Comparison of ENCODE assay signal across 4 cellular contexts in the genomic region with DNA sequence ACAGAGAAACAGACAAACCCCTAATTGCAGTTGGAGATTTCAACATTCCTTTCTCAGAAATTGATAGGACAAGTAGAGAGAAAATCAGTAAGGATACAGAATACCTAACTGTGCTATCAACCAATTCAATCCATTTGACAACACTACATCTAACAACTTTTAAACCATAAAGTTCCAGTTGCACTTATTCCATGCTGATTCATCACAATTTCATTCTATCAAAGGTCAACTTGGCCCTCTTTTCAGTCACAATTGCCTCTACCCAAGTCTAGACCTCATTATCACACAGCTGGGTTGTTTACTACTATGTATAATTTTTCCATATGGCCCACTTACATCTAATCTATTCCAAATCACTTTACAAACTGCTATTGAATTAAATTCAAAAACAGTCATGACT.
TF ChIP-seq lines count a peak whose summit lies in the region.

No MANE protein-coding gene starts in this region.

TF ChIP-seq in SK-N-SH, 30 proteins besides CTCF, POLR2A, EP300 and RAD21 (continued from another document):
- TF ChIP-seq, protein P1, sequence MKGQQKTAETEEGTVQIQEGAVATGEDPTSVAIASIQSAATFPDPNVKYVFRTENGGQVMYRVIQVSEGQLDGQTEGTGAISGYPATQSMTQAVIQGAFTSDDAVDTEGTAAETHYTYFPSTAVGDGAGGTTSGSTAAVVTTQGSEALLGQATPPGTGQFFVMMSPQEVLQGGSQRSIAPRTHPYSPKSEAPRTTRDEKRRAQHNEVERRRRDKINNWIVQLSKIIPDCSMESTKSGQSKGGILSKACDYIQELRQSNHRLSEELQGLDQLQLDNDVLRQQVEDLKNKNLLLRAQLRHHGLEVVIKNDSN (IDR thresholded peaks at IDR 0.05; ENCODE audit: borderline replicate concordance, low read depth): no peak
- TF ChIP-seq, protein P2, sequence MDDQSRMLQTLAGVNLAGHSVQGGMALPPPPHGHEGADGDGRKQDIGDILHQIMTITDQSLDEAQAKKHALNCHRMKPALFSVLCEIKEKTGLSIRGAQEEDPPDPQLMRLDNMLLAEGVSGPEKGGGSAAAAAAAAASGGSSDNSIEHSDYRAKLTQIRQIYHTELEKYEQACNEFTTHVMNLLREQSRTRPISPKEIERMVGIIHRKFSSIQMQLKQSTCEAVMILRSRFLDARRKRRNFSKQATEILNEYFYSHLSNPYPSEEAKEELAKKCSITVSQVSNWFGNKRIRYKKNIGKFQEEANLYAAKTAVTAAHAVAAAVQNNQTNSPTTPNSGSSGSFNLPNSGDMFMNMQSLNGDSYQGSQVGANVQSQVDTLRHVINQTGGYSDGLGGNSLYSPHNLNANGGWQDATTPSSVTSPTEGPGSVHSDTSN (IDR thresholded peaks at IDR 0.05): no peak
- no peak for TF ChIP-seq NFIC (IDR thresholded peaks at IDR 0.05; ENCODE audit: borderline replicate concordance)
- no peak for TF ChIP-seq FOXM1 (IDR thresholded peaks at IDR 0.05; ENCODE audit: low read depth)
- no peak for TF ChIP-seq RCOR1 (IDR thresholded peaks at IDR 0.05; ENCODE audit: low read length)
- no peak for TF ChIP-seq FOSL2 (IDR thresholded peaks at IDR 0.05; ENCODE audit: borderline replicate concordance, low read depth)
- no peak for TF ChIP-seq TCF12 (IDR thresholded peaks at IDR 0.05)
- TF ChIP-seq NRF1 (IDR thresholded peaks at IDR 0.05; ENCODE audit: low read depth, low read length): no peak
- no peak for TF ChIP-seq RFX5 (IDR thresholded peaks at IDR 0.05; ENCODE audit: low read length)
- TF ChIP-seq MEF2A (IDR thresholded peaks at IDR 0.05; ENCODE audit: borderline replicate concordance, low read depth): no peak
- TF ChIP-seq, protein P3, sequence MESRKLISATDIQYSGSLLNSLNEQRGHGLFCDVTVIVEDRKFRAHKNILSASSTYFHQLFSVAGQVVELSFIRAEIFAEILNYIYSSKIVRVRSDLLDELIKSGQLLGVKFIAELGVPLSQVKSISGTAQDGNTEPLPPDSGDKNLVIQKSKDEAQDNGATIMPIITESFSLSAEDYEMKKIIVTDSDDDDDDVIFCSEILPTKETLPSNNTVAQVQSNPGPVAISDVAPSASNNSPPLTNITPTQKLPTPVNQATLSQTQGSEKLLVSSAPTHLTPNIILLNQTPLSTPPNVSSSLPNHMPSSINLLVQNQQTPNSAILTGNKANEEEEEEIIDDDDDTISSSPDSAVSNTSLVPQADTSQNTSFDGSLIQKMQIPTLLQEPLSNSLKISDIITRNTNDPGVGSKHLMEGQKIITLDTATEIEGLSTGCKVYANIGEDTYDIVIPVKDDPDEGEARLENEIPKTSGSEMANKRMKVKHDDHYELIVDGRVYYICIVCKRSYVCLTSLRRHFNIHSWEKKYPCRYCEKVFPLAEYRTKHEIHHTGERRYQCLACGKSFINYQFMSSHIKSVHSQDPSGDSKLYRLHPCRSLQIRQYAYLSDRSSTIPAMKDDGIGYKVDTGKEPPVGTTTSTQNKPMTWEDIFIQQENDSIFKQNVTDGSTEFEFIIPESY (IDR thresholded peaks at IDR 0.05; ENCODE audit: borderline replicate concordance, low read depth): no peak
- no peak for TF ChIP-seq TEAD4 (IDR thresholded peaks at IDR 0.05; ENCODE audit: borderline replicate concordance, insufficient read depth)
- no peak for TF ChIP-seq TAF1 (IDR thresholded peaks at IDR 0.05; ENCODE audit: borderline replicate concordance, low read depth, low read length)

TF ChIP-seq in SK-N-SH treated with all-trans-retinoic acid at 6 μM for 48 hours, 23 proteins besides CTCF, POLR2A, EP300 and RAD21 (continued from another document):
- TF ChIP-seq, protein P4, sequence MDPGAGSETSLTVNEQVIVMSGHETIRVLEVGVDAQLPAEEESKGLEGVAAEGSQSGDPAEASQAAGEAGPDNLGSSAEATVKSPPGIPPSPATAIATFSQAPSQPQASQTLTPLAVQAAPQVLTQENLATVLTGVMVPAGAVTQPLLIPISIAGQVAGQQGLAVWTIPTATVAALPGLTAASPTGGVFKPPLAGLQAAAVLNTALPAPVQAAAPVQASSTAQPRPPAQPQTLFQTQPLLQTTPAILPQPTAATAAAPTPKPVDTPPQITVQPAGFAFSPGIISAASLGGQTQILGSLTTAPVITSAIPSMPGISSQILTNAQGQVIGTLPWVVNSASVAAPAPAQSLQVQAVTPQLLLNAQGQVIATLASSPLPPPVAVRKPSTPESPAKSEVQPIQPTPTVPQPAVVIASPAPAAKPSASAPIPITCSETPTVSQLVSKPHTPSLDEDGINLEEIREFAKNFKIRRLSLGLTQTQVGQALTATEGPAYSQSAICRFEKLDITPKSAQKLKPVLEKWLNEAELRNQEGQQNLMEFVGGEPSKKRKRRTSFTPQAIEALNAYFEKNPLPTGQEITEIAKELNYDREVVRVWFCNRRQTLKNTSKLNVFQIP (CRISPR knock-in tag; IDR thresholded peaks at IDR 0.05; ENCODE audit: borderline replicate concordance, low read depth): no peak
- no peak for TF ChIP-seq ISL1 (CRISPR knock-in tag; IDR thresholded peaks at IDR 0.05)
- TF ChIP-seq ZNF70 (CRISPR knock-in tag; IDR thresholded peaks at IDR 0.05): no peak
- TF ChIP-seq SNAI2 (CRISPR knock-in tag; IDR thresholded peaks at IDR 0.05): no peak
- no peak for TF ChIP-seq ARNTL (CRISPR knock-in tag; IDR thresholded peaks at IDR 0.05; ENCODE audit: borderline replicate concordance, low read depth)
- TF ChIP-seq BACH2 (CRISPR knock-in tag; IDR thresholded peaks at IDR 0.05; ENCODE audit: borderline replicate concordance): no peak
- TF ChIP-seq ZC3H10 (CRISPR knock-in tag; IDR thresholded peaks at IDR 0.05): no peak
- TF ChIP-seq CSDC2 (CRISPR knock-in tag; IDR thresholded peaks at IDR 0.05): no peak
- TF ChIP-seq GLIS3 (CRISPR knock-in tag; IDR thresholded peaks at IDR 0.05): no peak

TF ChIP-seq in A549, 52 proteins besides CTCF, POLR2A, EP300 and RAD21 (continued from another document):
- TF ChIP-seq, protein P2 (IDR thresholded peaks at IDR 0.05): no peak

TF ChIP-seq in K562, 482 proteins besides CTCF, POLR2A, EP300 and RAD21 (continued from another document):
- TF ChIP-seq RBM15 (IDR thresholded peaks at IDR 0.05; ENCODE audit: insufficient read depth, low read length): no peak
- TF ChIP-seq MAFK (IDR thresholded peaks at IDR 0.05; ENCODE audit: low read length): peak; percentile 38; the same call in 1 of the 2 replicates
- TF ChIP-seq, protein P5, sequence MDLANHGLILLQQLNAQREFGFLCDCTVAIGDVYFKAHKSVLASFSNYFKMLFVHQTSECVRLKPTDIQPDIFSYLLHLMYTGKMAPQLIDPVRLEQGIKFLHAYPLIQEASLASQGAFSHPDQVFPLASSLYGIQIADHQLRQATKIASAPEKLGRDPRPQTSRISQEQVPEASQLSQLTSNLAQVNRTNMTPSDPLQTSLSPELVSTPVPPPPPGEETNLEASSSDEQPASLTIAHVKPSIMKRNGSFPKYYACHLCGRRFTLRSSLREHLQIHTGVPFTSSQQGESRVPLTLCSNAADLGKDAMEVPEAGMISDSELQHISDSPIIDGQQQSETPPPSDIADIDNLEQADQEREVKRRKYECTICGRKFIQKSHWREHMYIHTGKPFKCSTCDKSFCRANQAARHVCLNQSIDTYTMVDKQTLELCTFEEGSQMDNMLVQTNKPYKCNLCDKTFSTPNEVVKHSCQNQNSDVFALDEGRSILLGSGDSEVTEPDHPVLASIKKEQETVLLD (IDR thresholded peaks at IDR 0.05): no peak
- TF ChIP-seq, protein P6, sequence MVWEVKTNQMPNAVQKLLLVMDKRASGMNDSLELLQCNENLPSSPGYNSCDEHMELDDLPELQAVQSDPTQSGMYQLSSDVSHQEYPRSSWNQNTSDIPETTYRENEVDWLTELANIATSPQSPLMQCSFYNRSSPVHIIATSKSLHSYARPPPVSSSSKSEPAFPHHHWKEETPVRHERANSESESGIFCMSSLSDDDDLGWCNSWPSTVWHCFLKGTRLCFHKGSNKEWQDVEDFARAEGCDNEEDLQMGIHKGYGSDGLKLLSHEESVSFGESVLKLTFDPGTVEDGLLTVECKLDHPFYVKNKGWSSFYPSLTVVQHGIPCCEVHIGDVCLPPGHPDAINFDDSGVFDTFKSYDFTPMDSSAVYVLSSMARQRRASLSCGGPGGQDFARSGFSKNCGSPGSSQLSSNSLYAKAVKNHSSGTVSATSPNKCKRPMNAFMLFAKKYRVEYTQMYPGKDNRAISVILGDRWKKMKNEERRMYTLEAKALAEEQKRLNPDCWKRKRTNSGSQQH (CRISPR knock-in tag; IDR thresholded peaks at IDR 0.05): no peak
- TF ChIP-seq CSDE1 (IDR thresholded peaks at IDR 0.05): no peak
- no peak for TF ChIP-seq MXI1 (IDR thresholded peaks at IDR 0.05; ENCODE audit: low read depth, low read length)
- TF ChIP-seq MAFG (tag; conservative IDR thresholded peaks at IDR 0.05): peak; percentile 77
- no peak for TF ChIP-seq SMARCC2 (IDR thresholded peaks at IDR 0.05; ENCODE audit: low read depth)
- TF ChIP-seq, protein P7, sequence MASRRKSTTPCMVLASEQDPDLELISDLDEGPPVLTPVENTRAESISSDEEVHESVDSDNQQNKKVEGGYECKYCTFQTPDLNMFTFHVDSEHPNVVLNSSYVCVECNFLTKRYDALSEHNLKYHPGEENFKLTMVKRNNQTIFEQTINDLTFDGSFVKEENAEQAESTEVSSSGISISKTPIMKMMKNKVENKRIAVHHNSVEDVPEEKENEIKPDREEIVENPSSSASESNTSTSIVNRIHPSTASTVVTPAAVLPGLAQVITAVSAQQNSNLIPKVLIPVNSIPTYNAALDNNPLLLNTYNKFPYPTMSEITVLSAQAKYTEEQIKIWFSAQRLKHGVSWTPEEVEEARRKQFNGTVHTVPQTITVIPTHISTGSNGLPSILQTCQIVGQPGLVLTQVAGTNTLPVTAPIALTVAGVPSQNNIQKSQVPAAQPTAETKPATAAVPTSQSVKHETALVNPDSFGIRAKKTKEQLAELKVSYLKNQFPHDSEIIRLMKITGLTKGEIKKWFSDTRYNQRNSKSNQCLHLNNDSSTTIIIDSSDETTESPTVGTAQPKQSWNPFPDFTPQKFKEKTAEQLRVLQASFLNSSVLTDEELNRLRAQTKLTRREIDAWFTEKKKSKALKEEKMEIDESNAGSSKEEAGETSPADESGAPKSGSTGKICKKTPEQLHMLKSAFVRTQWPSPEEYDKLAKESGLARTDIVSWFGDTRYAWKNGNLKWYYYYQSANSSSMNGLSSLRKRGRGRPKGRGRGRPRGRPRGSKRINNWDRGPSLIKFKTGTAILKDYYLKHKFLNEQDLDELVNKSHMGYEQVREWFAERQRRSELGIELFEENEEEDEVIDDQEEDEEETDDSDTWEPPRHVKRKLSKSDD (conservative IDR thresholded peaks at IDR 0.05; ENCODE audit: low read length): no peak
- TF ChIP-seq, protein P8, sequence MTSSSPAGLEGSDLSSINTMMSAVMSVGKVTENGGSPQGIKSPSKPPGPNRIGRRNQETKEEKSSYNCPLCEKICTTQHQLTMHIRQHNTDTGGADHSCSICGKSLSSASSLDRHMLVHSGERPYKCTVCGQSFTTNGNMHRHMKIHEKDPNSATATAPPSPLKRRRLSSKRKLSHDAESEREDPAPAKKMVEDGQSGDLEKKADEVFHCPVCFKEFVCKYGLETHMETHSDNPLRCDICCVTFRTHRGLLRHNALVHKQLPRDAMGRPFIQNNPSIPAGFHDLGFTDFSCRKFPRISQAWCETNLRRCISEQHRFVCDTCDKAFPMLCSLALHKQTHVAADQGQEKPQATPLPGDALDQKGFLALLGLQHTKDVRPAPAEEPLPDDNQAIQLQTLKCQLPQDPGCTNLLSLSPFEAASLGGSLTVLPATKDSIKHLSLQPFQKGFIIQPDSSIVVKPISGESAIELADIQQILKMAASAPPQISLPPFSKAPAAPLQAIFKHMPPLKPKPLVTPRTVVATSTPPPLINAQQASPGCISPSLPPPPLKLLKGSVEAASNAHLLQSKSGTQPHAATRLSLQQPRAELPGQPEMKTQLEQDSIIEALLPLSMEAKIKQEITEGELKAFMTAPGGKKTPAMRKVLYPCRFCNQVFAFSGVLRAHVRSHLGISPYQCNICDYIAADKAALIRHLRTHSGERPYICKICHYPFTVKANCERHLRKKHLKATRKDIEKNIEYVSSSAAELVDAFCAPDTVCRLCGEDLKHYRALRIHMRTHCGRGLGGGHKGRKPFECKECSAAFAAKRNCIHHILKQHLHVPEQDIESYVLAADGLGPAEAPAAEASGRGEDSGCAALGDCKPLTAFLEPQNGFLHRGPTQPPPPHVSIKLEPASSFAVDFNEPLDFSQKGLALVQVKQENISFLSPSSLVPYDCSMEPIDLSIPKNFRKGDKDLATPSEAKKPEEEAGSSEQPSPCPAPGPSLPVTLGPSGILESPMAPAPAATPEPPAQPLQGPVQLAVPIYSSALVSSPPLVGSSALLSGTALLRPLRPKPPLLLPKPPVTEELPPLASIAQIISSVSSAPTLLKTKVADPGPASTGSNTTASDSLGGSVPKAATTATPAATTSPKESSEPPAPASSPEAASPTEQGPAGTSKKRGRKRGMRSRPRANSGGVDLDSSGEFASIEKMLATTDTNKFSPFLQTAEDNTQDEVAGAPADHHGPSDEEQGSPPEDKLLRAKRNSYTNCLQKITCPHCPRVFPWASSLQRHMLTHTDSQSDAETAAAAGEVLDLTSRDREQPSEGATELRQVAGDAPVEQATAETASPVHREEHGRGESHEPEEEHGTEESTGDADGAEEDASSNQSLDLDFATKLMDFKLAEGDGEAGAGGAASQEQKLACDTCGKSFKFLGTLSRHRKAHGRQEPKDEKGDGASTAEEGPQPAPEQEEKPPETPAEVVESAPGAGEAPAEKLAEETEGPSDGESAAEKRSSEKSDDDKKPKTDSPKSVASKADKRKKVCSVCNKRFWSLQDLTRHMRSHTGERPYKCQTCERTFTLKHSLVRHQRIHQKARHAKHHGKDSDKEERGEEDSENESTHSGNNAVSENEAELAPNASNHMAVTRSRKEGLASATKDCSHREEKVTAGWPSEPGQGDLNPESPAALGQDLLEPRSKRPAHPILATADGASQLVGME (CRISPR knock-in tag; IDR thresholded peaks at IDR 0.05): no peak
- TF ChIP-seq ZNF316 (IDR thresholded peaks at IDR 0.05): peak; percentile 85
- no peak for TF ChIP-seq ZNF212 (CRISPR knock-in tag; IDR thresholded peaks at IDR 0.05)
